In genomic region chr2:28375742-28376631, GRCh38 we compare ENCODE assay signal across 13 cellular contexts. TPM values are rescaled to one million over a fixed set of nuclear protein-coding genes. Genes with fewer than 3 reads are reported as not detected.
A peak's percentile ranks its signal among the peaks of the same experiment; 100 is the strongest.
DNase-seq lines count a peak whose midpoint lies in the region; ATAC-seq and TF ChIP-seq lines count a peak whose summit lies in the region.
"Had no signal": no experiment of that assay in that cellular context is flagged by ENCODE, and none has a peak within 500 bp of the region (broad histone marks: within the 10 kb centered on the region; RNA-seq: fewer than 3 reads in every experiment).

No MANE protein-coding gene starts in this region.

- H3K27me3 ChIP-seq in CD4-positive, CD25-positive, alpha-beta regulatory T cell (ENCODE audit: control insufficient read depth, insufficient read depth, low read length), result no peaks in the 10 kb centered on the region
- H3K27me3 ChIP-seq in esophagus squamous epithelium, result no peaks in the 10 kb centered on the region
- H3K27me3 ChIP-seq in stomach, result no peaks in the 10 kb centered on the region

- peak overlapping the region in 2 of 3 donors; percentile 15 to 48 for H3K27ac Mint-ChIP-seq in CD4-positive, CD25-positive, alpha-beta regulatory T cell
- H3K27ac Mint-ChIP-seq: H9 had no signal

- POLR2A ChIA-PET in RWPE1 (lab: Yijun Ruan, JAX; ENCODE audit: low non-redundant PET), result no interaction called here

- no peak overlapping the region for H3K4me3 ChIP-seq in CD4-positive, CD25-positive, alpha-beta regulatory T cell (ENCODE audit: low read depth, low read length)
- H3K4me3 ChIP-seq in esophagus squamous epithelium (no peak overlapping the region), stomach (no peak overlapping the region)

- ATAC-seq in CD4-positive, CD25-positive, alpha-beta regulatory T cell (ENCODE audit: low read depth in 2 of 2), result no peak
- no peak for ATAC-seq in HG03108 (IDR thresholded peaks at IDR 0.05; ENCODE audit: unreplicated experiment)

- no peaks in the 10 kb centered on the region for H3K36me3 ChIP-seq in CD4-positive, CD25-positive, alpha-beta regulatory T cell (ENCODE audit: control insufficient read depth, insufficient read depth, low read length)
- H3K36me3 ChIP-seq in esophagus squamous epithelium, result no peaks in the 10 kb centered on the region
- H3K36me3 ChIP-seq in stomach, result no peaks in the 10 kb centered on the region

- no peak for DNase-seq in CD4-positive, CD25-positive, alpha-beta regulatory T cell
- DNase-seq in RWPE1 (ENCODE audit: low spot score) (no peak), esophagus squamous epithelium (lab: John Stamatoyannopoulos, UW) (no peak), stomach (no peak), T-helper 1 cell (no peak), amygdala (lab: John Stamatoyannopoulos, UW) (no peak)
- DNase-seq: Calu3, H9, NCI-H187, NCI-H345, NCI-H69 had no signal

- no peak overlapping the region for H3K27ac ChIP-seq in CD4-positive, CD25-positive, alpha-beta regulatory T cell (ENCODE audit: insufficient read depth, low read length, poor library complexity, severe bottlenecking)
- H3K27ac ChIP-seq in RWPE1, result peak overlapping the region; percentile 99
- H3K27ac ChIP-seq in esophagus squamous epithelium, result peak overlapping the region; percentile 85 to 97 (median 94)
- peak overlapping the region; percentile 87 to 94 (median 89) for H3K27ac ChIP-seq in stomach

- peaks cover 15% of the 10 kb centered on the region for H3K4me1 ChIP-seq in CD4-positive, CD25-positive, alpha-beta regulatory T cell (ENCODE audit: control insufficient read depth, insufficient read depth, low read length, poor library complexity, severe bottlenecking)
- H3K4me1 ChIP-seq in esophagus squamous epithelium (peaks cover 19 to 72% (median 25%) of the 10 kb centered on the region in 3 donors), stomach (peaks cover 30 to 57% (median 43%) of the 10 kb centered on the region in 4 donors)

- peaks cover 2% of the 10 kb centered on the region for H3K27me3 Mint-ChIP-seq in CD4-positive, CD25-positive, alpha-beta regulatory T cell

- TF ChIP-seq CTCF in RWPE1 (conservative IDR thresholded peaks at IDR 0.05; ENCODE audit: low read depth), result no peak
- no peak for TF ChIP-seq CTCF in esophagus squamous epithelium (IDR thresholded peaks at IDR 0.05)
- TF ChIP-seq CTCF in stomach (IDR thresholded peaks at IDR 0.05), result no peak

- H3K9me3 Mint-ChIP-seq in CD4-positive, CD25-positive, alpha-beta regulatory T cell, result no peaks in the 10 kb centered on the region
- H3K9me3 Mint-ChIP-seq: H9 had no signal

- H3K4me1 Mint-ChIP-seq in CD4-positive, CD25-positive, alpha-beta regulatory T cell, result peaks cover 8 to 23% (median 10%) of the 10 kb centered on the region in 4 donors

- TF ChIP-seq EP300 in stomach (IDR thresholded peaks at IDR 0.05), result no peak

- intact Hi-C loops in esophagus squamous epithelium (cut with DNase I), result no loop called here
- intact Hi-C loops in stomach (cut with DNase I; ENCODE audit: low total_unique reads), result no loop called here

- no peaks in the 10 kb centered on the region for H3K36me3 Mint-ChIP-seq in CD4-positive, CD25-positive, alpha-beta regulatory T cell

- 80 to 88% methylated on average over 1 to 6 of the region's 8 CpGs for WGBS in esophagus squamous epithelium, 2 donors
- WGBS in stomach, 5 donors, result 91 to 96% (median 93%) methylated on average over 8 of the region's 8 CpGs

- no peaks in the 10 kb centered on the region for H3K9me3 ChIP-seq in CD4-positive, CD25-positive, alpha-beta regulatory T cell (ENCODE audit: control insufficient read depth in 2 of 2, low read length in 2 of 2)
- H3K9me3 ChIP-seq in esophagus squamous epithelium, result no peaks in the 10 kb centered on the region
- no peaks in the 10 kb centered on the region for H3K9me3 ChIP-seq in stomach

- CTCF ChIA-PET in RWPE1 (lab: Yijun Ruan, JAX), result no interaction called here

- H3K4me3 Mint-ChIP-seq in CD4-positive, CD25-positive, alpha-beta regulatory T cell, result no peak overlapping the region
- H3K4me3 Mint-ChIP-seq: CD14-positive monocyte, H9 had no signal

- no peak for TF ChIP-seq POLR2A in esophagus squamous epithelium (IDR thresholded peaks at IDR 0.05)
- TF ChIP-seq POLR2A in stomach (IDR thresholded peaks at IDR 0.05), result no peak

RNA-seq across cellular contexts. Expression of gene FOSL2, which starts 16.7 kb away (rescaled TPM):
- total RNA-seq in CD4-positive, CD25-positive, alpha-beta regulatory T cell, result 195 TPM
- polyA plus RNA-seq in CD4-positive, CD25-positive, alpha-beta regulatory T cell, result 1 to 10 TPM; 1.9 to 3.9 (median 2.5) TPM
- total RNA-seq in esophagus squamous epithelium (100 to 1,000 TPM; 100 to 234 (median 144) TPM), stomach (100 to 1,000 TPM in 3 of 5 donors, 10 to 100 TPM in 2; 50.1 to 227 (median 113) TPM)
- 10 to 100 TPM; 24.4 to 40.8 (median 27.6) TPM for polyA plus RNA-seq in stomach
